1 cellular context compared by ENCODE assay signal in the genomic region with DNA sequence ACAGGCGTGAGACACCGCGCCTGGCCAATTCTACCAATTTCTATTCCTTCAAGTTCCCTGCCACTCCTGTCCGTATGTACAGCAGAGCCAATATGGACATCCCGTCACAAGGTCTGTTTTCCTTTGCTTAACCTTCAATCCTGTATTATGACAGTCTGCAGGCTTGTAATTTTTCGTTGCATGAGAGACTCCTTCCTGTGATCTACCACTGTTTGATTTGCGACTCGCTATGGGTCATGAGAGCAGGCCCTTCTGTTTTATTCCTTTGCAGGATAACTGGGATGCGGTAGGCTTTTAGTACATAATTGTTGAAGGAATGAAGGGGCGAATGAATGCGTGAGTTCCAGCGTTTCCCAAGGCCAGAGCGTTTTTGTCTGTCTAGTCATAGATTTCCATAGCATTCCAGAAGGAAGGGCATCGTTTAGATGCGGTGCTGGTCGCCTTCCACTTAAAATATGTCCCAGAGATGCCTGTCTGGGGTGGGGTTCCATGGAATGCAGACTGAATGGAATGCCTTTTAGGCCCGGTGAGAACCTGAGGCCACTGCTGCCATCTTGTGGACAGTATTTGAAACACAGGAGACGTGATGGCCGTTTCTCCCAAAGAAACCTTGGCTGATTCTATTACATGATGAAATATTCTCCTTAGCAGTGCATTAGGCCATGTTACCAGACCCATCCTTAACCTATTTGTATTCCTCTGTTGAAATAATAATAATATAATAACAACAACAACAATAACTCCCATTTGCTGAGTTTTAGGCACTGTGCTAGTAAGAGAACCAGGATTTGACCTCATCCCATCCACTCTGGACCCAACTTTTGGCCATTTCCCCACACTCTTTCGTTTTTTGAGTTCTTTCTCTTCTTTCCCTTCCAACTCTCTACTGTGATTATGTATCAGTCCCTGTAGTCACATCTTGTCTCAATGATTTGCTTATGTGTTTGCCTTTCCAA.
TF ChIP-seq lines count a peak whose summit lies in the region.

No MANE protein-coding gene starts in this region.

TF ChIP-seq in HepG2, 621 proteins besides CTCF, POLR2A, EP300 and RAD21 (continued from another document and continues in another):
- peak; percentile 96 for TF ChIP-seq STAG1 (CRISPR knock-in tag; IDR thresholded peaks at IDR 0.05)
- TF ChIP-seq, protein P1, sequence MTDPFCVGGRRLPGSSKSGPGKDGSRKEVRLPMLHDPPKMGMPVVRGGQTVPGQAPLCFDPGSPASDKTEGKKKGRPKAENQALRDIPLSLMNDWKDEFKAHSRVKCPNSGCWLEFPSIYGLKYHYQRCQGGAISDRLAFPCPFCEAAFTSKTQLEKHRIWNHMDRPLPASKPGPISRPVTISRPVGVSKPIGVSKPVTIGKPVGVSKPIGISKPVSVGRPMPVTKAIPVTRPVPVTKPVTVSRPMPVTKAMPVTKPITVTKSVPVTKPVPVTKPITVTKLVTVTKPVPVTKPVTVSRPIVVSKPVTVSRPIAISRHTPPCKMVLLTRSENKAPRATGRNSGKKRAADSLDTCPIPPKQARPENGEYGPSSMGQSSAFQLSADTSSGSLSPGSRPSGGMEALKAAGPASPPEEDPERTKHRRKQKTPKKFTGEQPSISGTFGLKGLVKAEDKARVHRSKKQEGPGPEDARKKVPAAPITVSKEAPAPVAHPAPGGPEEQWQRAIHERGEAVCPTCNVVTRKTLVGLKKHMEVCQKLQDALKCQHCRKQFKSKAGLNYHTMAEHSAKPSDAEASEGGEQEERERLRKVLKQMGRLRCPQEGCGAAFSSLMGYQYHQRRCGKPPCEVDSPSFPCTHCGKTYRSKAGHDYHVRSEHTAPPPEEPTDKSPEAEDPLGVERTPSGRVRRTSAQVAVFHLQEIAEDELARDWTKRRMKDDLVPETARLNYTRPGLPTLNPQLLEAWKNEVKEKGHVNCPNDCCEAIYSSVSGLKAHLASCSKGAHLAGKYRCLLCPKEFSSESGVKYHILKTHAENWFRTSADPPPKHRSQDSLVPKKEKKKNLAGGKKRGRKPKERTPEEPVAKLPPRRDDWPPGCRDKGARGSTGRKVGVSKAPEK (CRISPR knock-in tag; IDR thresholded peaks at IDR 0.05; ENCODE audit: borderline replicate concordance) = no peak
- TF ChIP-seq, protein P2, sequence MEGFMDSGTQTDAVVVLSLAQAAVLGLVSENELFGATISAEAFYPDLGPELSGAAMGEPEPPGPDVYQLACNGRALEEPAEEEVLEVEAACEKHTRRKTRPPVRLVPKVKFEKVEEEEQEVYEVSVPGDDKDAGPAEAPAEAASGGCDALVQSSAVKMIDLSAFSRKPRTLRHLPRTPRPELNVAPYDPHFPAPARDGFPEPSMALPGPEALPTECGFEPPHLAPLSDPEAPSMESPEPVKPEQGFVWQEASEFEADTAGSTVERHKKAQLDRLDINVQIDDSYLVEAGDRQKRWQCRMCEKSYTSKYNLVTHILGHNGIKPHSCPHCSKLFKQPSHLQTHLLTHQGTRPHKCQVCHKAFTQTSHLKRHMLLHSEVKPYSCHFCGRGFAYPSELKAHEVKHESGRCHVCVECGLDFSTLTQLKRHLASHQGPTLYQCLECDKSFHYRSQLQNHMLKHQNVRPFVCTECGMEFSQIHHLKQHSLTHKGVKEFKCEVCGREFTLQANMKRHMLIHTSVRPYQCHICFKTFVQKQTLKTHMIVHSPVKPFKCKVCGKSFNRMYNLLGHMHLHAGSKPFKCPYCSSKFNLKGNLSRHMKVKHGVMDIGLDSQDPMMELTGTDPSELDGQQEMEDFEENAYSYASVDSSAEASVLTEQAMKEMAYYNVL (CRISPR knock-in tag; IDR thresholded peaks at IDR 0.05; ENCODE audit: borderline replicate concordance) = no peak
- 0 out of 2 replicates have a peak, but pooled peaks have one; percentile 60 for TF ChIP-seq KDM4B (CRISPR knock-in tag; IDR thresholded peaks at IDR 0.05)
- TF ChIP-seq, protein P3, sequence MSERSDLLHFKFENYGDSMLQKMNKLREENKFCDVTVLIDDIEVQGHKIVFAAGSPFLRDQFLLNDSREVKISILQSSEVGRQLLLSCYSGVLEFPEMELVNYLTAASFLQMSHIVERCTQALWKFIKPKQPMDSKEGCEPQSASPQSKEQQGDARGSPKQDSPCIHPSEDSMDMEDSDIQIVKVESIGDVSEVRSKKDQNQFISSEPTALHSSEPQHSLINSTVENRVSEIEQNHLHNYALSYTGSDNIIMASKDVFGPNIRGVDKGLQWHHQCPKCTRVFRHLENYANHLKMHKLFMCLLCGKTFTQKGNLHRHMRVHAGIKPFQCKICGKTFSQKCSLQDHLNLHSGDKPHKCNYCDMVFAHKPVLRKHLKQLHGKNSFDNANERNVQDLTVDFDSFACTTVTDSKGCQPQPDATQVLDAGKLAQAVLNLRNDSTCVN (CRISPR knock-in tag; IDR thresholded peaks at IDR 0.05; ENCODE audit: borderline replicate concordance) = no peak
- 0 out of 2 replicates have a peak, but pooled peaks have one; percentile 12 for TF ChIP-seq ELF3 (CRISPR knock-in tag; IDR thresholded peaks at IDR 0.05)
- TF ChIP-seq, protein P4, sequence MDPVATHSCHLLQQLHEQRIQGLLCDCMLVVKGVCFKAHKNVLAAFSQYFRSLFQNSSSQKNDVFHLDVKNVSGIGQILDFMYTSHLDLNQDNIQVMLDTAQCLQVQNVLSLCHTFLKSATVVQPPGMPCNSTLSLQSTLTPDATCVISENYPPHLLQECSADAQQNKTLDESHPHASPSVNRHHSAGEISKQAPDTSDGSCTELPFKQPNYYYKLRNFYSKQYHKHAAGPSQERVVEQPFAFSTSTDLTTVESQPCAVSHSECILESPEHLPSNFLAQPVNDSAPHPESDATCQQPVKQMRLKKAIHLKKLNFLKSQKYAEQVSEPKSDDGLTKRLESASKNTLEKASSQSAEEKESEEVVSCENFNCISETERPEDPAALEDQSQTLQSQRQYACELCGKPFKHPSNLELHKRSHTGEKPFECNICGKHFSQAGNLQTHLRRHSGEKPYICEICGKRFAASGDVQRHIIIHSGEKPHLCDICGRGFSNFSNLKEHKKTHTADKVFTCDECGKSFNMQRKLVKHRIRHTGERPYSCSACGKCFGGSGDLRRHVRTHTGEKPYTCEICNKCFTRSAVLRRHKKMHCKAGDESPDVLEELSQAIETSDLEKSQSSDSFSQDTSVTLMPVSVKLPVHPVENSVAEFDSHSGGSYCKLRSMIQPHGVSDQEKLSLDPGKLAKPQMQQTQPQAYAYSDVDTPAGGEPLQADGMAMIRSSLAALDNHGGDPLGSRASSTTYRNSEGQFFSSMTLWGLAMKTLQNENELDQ (CRISPR knock-in tag; IDR thresholded peaks at IDR 0.05; ENCODE audit: borderline replicate concordance) = no peak
- TF ChIP-seq ZBTB7B (CRISPR knock-in tag; IDR thresholded peaks at IDR 0.05) = no peak
- TF ChIP-seq SIN3A (IDR thresholded peaks at IDR 0.05; ENCODE audit: borderline replicate concordance, low read depth, low read length) = no peak
- 0 out of 2 replicates have a peak, but pooled peaks have one; percentile 46 for TF ChIP-seq BCL6 (CRISPR knock-in tag; IDR thresholded peaks at IDR 0.05)
- no peak for TF ChIP-seq SYNCRIP (IDR thresholded peaks at IDR 0.05; ENCODE audit: insufficient read depth, low read depth, low read length)
- no peak for TF ChIP-seq STAT5B (CRISPR knock-in tag; IDR thresholded peaks at IDR 0.05)
- no peak for TF ChIP-seq ZNF674 (CRISPR knock-in tag; IDR thresholded peaks at IDR 0.05; ENCODE audit: low read depth)
- peak; percentile 9; the same call in 1 of the 2 replicates for TF ChIP-seq CEBPG (CRISPR knock-in tag; IDR thresholded peaks at IDR 0.05)
- peak; percentile 43; the same call in 1 of the 2 replicates for TF ChIP-seq RARA (CRISPR knock-in tag; IDR thresholded peaks at IDR 0.05)
- peak; percentile 23; the same call in 1 of the 2 replicates for TF ChIP-seq FOSL2 (CRISPR knock-in tag; IDR thresholded peaks at IDR 0.05)
- TF ChIP-seq SKI (IDR thresholded peaks at IDR 0.05; ENCODE audit: partially characterized antibody) = peak; percentile 78
- TF ChIP-seq, protein P5, sequence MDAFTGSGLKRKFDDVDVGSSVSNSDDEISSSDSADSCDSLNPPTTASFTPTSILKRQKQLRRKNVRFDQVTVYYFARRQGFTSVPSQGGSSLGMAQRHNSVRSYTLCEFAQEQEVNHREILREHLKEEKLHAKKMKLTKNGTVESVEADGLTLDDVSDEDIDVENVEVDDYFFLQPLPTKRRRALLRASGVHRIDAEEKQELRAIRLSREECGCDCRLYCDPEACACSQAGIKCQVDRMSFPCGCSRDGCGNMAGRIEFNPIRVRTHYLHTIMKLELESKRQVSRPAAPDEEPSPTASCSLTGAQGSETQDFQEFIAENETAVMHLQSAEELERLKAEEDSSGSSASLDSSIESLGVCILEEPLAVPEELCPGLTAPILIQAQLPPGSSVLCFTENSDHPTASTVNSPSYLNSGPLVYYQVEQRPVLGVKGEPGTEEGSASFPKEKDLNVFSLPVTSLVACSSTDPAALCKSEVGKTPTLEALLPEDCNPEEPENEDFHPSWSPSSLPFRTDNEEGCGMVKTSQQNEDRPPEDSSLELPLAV (CRISPR knock-in tag; conservative IDR thresholded peaks at IDR 0.05; ENCODE audit: low read depth) = no peak
- TF ChIP-seq, protein P6, sequence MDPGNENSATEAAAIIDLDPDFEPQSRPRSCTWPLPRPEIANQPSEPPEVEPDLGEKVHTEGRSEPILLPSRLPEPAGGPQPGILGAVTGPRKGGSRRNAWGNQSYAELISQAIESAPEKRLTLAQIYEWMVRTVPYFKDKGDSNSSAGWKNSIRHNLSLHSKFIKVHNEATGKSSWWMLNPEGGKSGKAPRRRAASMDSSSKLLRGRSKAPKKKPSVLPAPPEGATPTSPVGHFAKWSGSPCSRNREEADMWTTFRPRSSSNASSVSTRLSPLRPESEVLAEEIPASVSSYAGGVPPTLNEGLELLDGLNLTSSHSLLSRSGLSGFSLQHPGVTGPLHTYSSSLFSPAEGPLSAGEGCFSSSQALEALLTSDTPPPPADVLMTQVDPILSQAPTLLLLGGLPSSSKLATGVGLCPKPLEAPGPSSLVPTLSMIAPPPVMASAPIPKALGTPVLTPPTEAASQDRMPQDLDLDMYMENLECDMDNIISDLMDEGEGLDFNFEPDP (CRISPR knock-in tag; conservative IDR thresholded peaks at IDR 0.05) = no peak
- TF ChIP-seq SALL1 (CRISPR knock-in tag; IDR thresholded peaks at IDR 0.05) = peak; percentile 30; the same call in 1 of the 2 replicates
- TF ChIP-seq, protein P7, sequence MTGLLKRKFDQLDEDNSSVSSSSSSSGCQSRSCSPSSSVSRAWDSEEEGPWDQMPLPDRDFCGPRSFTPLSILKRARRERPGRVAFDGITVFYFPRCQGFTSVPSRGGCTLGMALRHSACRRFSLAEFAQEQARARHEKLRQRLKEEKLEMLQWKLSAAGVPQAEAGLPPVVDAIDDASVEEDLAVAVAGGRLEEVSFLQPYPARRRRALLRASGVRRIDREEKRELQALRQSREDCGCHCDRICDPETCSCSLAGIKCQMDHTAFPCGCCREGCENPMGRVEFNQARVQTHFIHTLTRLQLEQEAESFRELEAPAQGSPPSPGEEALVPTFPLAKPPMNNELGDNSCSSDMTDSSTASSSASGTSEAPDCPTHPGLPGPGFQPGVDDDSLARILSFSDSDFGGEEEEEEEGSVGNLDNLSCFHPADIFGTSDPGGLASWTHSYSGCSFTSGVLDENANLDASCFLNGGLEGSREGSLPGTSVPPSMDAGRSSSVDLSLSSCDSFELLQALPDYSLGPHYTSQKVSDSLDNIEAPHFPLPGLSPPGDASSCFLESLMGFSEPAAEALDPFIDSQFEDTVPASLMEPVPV (CRISPR knock-in tag; IDR thresholded peaks at IDR 0.05) = no peak
- TF ChIP-seq GABPB1 (CRISPR knock-in tag; IDR thresholded peaks at IDR 0.05) = no peak
- TF ChIP-seq HOXA9 (CRISPR knock-in tag; IDR thresholded peaks at IDR 0.05; ENCODE audit: borderline replicate concordance) = no peak
- no peak for TF ChIP-seq ZNF749 (CRISPR knock-in tag; IDR thresholded peaks at IDR 0.05; ENCODE audit: borderline replicate concordance)
- no peak for TF ChIP-seq ZNF816 (CRISPR knock-in tag; IDR thresholded peaks at IDR 0.05; ENCODE audit: borderline replicate concordance)
- TF ChIP-seq TEAD2 (CRISPR knock-in tag; IDR thresholded peaks at IDR 0.05) = no peak
- TF ChIP-seq ZNF841 (CRISPR knock-in tag; IDR thresholded peaks at IDR 0.05; ENCODE audit: borderline replicate concordance) = no peak
- TF ChIP-seq ZMYM3 (CRISPR knock-in tag; IDR thresholded peaks at IDR 0.05) = no peak
- TF ChIP-seq ETV5 (CRISPR knock-in tag; IDR thresholded peaks at IDR 0.05; ENCODE audit: borderline replicate concordance) = no peak
- 0 out of 2 replicates have a peak, but pooled peaks have one; percentile 24 for TF ChIP-seq HOXA3 (CRISPR knock-in tag; IDR thresholded peaks at IDR 0.05)
- TF ChIP-seq KDM5A (IDR thresholded peaks at IDR 0.05; ENCODE audit: borderline replicate concordance, low read length) = no peak
- TF ChIP-seq FOSL1 (CRISPR knock-in tag; IDR thresholded peaks at IDR 0.05; ENCODE audit: borderline replicate concordance) = no peak
- peak; percentile 73 for TF ChIP-seq ZNF263 (CRISPR knock-in tag; IDR thresholded peaks at IDR 0.05)
- no peak for TF ChIP-seq ZNF879 (CRISPR knock-in tag; IDR thresholded peaks at IDR 0.05)
- no peak for TF ChIP-seq PHF5A (CRISPR knock-in tag; IDR thresholded peaks at IDR 0.05; ENCODE audit: low read depth, unreplicated experiment)
- TF ChIP-seq, protein P8, sequence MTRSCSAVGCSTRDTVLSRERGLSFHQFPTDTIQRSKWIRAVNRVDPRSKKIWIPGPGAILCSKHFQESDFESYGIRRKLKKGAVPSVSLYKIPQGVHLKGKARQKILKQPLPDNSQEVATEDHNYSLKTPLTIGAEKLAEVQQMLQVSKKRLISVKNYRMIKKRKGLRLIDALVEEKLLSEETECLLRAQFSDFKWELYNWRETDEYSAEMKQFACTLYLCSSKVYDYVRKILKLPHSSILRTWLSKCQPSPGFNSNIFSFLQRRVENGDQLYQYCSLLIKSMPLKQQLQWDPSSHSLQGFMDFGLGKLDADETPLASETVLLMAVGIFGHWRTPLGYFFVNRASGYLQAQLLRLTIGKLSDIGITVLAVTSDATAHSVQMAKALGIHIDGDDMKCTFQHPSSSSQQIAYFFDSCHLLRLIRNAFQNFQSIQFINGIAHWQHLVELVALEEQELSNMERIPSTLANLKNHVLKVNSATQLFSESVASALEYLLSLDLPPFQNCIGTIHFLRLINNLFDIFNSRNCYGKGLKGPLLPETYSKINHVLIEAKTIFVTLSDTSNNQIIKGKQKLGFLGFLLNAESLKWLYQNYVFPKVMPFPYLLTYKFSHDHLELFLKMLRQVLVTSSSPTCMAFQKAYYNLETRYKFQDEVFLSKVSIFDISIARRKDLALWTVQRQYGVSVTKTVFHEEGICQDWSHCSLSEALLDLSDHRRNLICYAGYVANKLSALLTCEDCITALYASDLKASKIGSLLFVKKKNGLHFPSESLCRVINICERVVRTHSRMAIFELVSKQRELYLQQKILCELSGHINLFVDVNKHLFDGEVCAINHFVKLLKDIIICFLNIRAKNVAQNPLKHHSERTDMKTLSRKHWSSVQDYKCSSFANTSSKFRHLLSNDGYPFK (CRISPR knock-in tag; IDR thresholded peaks at IDR 0.05; ENCODE audit: borderline replicate concordance) = no peak
- TF ChIP-seq, protein P9, sequence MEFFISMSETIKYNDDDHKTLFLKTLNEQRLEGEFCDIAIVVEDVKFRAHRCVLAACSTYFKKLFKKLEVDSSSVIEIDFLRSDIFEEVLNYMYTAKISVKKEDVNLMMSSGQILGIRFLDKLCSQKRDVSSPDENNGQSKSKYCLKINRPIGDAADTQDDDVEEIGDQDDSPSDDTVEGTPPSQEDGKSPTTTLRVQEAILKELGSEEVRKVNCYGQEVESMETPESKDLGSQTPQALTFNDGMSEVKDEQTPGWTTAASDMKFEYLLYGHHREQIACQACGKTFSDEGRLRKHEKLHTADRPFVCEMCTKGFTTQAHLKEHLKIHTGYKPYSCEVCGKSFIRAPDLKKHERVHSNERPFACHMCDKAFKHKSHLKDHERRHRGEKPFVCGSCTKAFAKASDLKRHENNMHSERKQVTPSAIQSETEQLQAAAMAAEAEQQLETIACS (CRISPR knock-in tag; IDR thresholded peaks at IDR 0.05) = no peak
- TF ChIP-seq TOPORS (CRISPR knock-in tag; IDR thresholded peaks at IDR 0.05) = no peak
- no peak for TF ChIP-seq RXRB (CRISPR knock-in tag; IDR thresholded peaks at IDR 0.05; ENCODE audit: borderline replicate concordance)
- TF ChIP-seq TBX2 (CRISPR knock-in tag; IDR thresholded peaks at IDR 0.05; ENCODE audit: borderline replicate concordance) = no peak
- no peak for TF ChIP-seq MAFF (IDR thresholded peaks at IDR 0.05; ENCODE audit: low read depth, low read length)
